Comparison of ENCODE assay signal across 9 cellular contexts in the genomic region with DNA sequence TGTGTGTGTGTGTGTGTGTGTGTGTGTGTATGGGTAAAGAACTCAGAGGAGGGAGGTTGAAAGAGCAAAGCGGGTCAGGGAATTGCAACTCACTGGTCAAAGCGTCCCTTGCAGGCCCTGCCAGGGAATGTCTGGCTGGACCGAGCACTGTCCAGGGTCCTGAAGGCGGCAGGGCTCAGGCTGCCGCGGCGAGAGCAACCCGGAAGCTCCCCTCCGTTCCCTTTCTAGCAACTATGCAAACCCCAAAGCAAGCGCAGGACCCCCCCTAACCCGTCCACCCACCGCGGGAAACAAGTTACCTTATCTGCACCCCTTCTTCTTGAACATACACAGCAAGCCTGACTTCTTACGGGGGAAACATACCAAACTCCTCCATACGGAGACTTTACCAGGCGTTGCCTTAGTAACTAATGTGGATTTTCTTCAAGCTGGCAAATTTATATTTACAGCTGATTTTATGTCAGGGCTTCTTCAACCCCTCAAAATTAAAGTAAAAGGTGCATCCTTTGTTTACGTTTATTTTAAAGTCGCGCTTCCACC. TPM values are rescaled to one million over a fixed set of nuclear protein-coding genes. Genes with fewer than 3 reads are reported as not detected.
DNase-seq lines count a peak whose midpoint lies in the region; ATAC-seq and TF ChIP-seq lines count a peak whose summit lies in the region.
"Had no signal": no experiment of that assay in that cellular context is flagged by ENCODE, and none has a peak within 500 bp of the region (broad histone marks: within the 10 kb centered on the region; RNA-seq: fewer than 3 reads in every experiment).

No MANE protein-coding gene starts in this region.

- H3K4me1 ChIP-seq in transverse colon, result no peaks in the 10 kb centered on the region

- no peaks in the 10 kb centered on the region for H3K36me3 ChIP-seq in transverse colon

- WGBS in transverse colon (ENCODE audit: low coverage in 1 of 2), 2 donors, result 11 to 20% methylated on average over 9 to 19 of the region's 19 CpGs

- TF ChIP-seq POLR2A in transverse colon (IDR thresholded peaks at IDR 0.05), result no peak

- H3K27me3 ChIP-seq in transverse colon, result peaks cover 42% of the 10 kb centered on the region

- in situ Hi-C loops in transverse colon (cut with MboI; ENCODE audit: low pct_ligation_motif_present in 1 of 4, low pct_unique_long_range_greater_than_20kb in 1 of 4, low sequenced_read_pairs in 3 of 4), result no loop called here

- peak; percentile 78 for ATAC-seq in HG03565 (IDR thresholded peaks at IDR 0.05; ENCODE audit: unreplicated experiment)

- intact Hi-C loops in transverse colon (cut with DNase I; ENCODE audit: low total_unique reads), result no loop called here

- TF ChIP-seq EP300 in transverse colon (IDR thresholded peaks at IDR 0.05; ENCODE audit: low read depth), result no peak

- no peaks in the 10 kb centered on the region for H3K9me3 ChIP-seq in transverse colon

- TF ChIP-seq CTCF in epithelial cell of proximal tubule (conservative IDR thresholded peaks at IDR 0.05; ENCODE audit: low read depth, low read length) (no peak), transverse colon (IDR thresholded peaks at IDR 0.05) (no peak)

- DNase-seq in activated naive CD4-positive, alpha-beta T cell treated with Interleukin-2 at 50 U/mL for 16 hours, result peak; percentile 16
- DNase-seq in activated naive CD4-positive, alpha-beta T cell (lab: John Stamatoyannopoulos, UW), result no peak
- DNase-seq in activated CD4-positive, alpha-beta T cell treated with anti-CD3 and anti-CD28 coated beads for 48 hours, result peak; percentile 51
- DNase-seq in epithelial cell of proximal tubule (ENCODE audit: low read depth), result no peak
- DNase-seq in mucosa of gallbladder (ENCODE audit: low spot score), result peak; percentile 65
- DNase-seq in transverse colon, result peak; percentile 32
- no peak for DNase-seq in NCI-H510A treated with DMSO at 0.1 percent for 48 hours (lab: John Stamatoyannopoulos, UW)

- H3K4me3 ChIP-seq in epithelial cell of proximal tubule (ENCODE audit: low read depth, low read length) (peak overlapping the region; percentile 35), transverse colon (no peak overlapping the region)

- H3K27ac ChIP-seq in transverse colon, result no peak overlapping the region

RNA-seq across cellular contexts. Expression of a gene that starts 0.5 kb away (rescaled TPM):
- 0.51 TPM in 1 of 2 replicates, not detected in the other for total RNA-seq in epithelial cell of proximal tubule
- total RNA-seq in mucosa of gallbladder, result not detected
- total RNA-seq in transverse colon, result under 1 TPM in 1 of 4 donors, not detected in 3; 0.16 TPM
- total RNA-seq: activated naive CD4-positive, alpha-beta T cell treated with anti-CD3 and anti-CD28 coated beads, Interleukin-2, amount 50 U/mL, for 72 hours had no signal

Comparison
In these comparisons a context has a peak if more than half of its experiments do, and no peak if none do; other contexts are left out.
1. DNase-seq: peak in activated naive CD4-positive, alpha-beta T cell treated with Interleukin-2 at 50 U/mL for 16 hours (single experiment), activated CD4-positive, alpha-beta T cell treated with anti-CD3 and anti-CD28 coated beads for 48 hours (single experiment), mucosa of gallbladder (single experiment) and transverse colon (single experiment); none in activated naive CD4-positive, alpha-beta T cell (0 of 4), epithelial cell of proximal tubule (single experiment) and NCI-H510A treated with DMSO at 0.1 percent for 48 hours (single experiment).